In the genomic region with DNA sequence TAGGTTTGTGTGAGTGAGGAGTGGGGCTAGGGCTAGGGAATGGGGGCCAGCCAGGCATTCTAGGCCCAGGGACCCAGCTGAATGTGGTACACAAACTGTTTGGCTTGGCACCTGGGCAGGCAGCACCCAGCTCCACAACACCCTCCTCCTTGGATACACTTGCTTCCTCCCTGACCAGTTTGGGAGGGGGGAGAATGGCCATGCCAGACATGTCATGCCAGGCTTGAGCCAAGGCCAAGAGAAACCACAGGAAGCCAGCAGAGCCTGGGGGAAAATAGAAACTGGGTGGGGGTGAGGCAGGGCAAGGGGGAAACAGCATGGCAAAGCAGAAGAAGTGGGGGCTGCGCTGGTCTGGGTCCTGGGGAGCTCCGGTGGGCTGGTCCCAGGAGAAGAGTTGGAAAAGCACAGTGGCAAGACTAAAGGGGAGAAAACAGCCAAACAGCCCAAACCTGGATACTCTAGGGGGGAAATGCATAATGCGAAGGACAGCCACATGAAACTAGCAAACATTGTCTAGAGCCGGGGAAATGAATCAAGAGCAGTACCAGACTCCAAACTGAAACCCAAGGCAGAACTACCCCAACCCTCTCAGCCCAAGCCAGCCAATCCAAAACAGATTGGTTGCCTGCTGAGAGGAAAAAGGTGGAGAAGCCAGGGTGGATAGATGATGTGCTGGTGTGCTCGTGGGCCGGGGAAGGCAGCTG, we compare ENCODE assay signal across 20 cellular contexts. TPM values are rescaled to one million over a fixed set of nuclear protein-coding genes. Genes with fewer than 3 reads are reported as not detected.
DNase-seq lines count a peak whose midpoint lies in the region; ATAC-seq, FAIRE-seq and TF ChIP-seq lines count a peak whose summit lies in the region.
"Had no signal": no experiment of that assay in that cellular context is flagged by ENCODE, and none has a peak within 500 bp of the region (broad histone marks: within the 10 kb centered on the region; RNA-seq: fewer than 3 reads in every experiment).

No MANE protein-coding gene starts in this region.

- in situ Hi-C loops in ACHN (cut with HindIII; ENCODE audit: low pct_ligation_motif_present, low pct_unique_long_range_greater_than_20kb, low sequenced_read_pairs): no loop called here
- in situ Hi-C loops in brain microvascular endothelial cell (cut with HindIII; ENCODE audit: low pct_ligation_motif_present, low sequenced_read_pairs): no loop called here

- no peak for TF ChIP-seq EP300 in upper lobe of left lung (IDR thresholded peaks at IDR 0.05)

- peaks cover 1 to 6% of the 10 kb centered on the region in 2 donors for H3K4me1 Mint-ChIP-seq in natural killer cell treated with Interleukin-12 subunit alpha and Interleukin-12 subunit beta and Interleukin-15 and Interleukin-18, amount 100 ng/mL, for 72 hours (ENCODE audit: low read depth in 2 of 2)

- H3K27ac ChIP-seq in upper lobe of left lung (no peak overlapping the region), brain microvascular endothelial cell (no peak overlapping the region), small intestine (ENCODE audit: low read depth in 1 of 2, low read length in 1 of 2) (no peak overlapping the region)
- H3K27ac ChIP-seq: colonic mucosa, hepatocyte, left lung, Peyer's patch had no signal

- H3K9me3 ChIP-seq in upper lobe of left lung: no peaks in the 10 kb centered on the region
- no peaks in the 10 kb centered on the region for H3K9me3 ChIP-seq in small intestine (ENCODE audit: control insufficient read depth, low read depth)
- H3K9me3 ChIP-seq: colonic mucosa, left lung, Peyer's patch had no signal

- peaks cover 0 to under 1% of the 10 kb centered on the region in 2 donors for H3K27me3 Mint-ChIP-seq in natural killer cell treated with Interleukin-12 subunit alpha and Interleukin-12 subunit beta and Interleukin-15 and Interleukin-18, amount 100 ng/mL, for 72 hours

- ATAC-seq in natural killer cell treated with Interleukin-12 subunit alpha and Interleukin-12 subunit beta and Interleukin-15 and Interleukin-18, amount 100 ng/mL, for 72 hours: no peak
- no peak for ATAC-seq in GM21576 (IDR thresholded peaks at IDR 0.05; ENCODE audit: unreplicated experiment)
- no peak for ATAC-seq in upper lobe of left lung (ENCODE audit: low FRiP score in 2 of 2)
- ATAC-seq: left lung had no signal

- TF ChIP-seq CTCF in bronchial epithelial cell (IDR thresholded peaks at IDR 0.05; ENCODE audit: insufficient read depth, low read length, severe bottlenecking) (no peak), upper lobe of left lung (IDR thresholded peaks at IDR 0.05) (no peak), brain microvascular endothelial cell (IDR thresholded peaks at IDR 0.05; ENCODE audit: low read depth, low read length, missing control alignments) (no peak)

- H3K4me1 ChIP-seq in upper lobe of left lung (peaks cover 0 to 5% (median 0%) of the 10 kb centered on the region in 4 donors), small intestine (ENCODE audit: control insufficient read depth in 2 of 2, insufficient read depth in 1 of 2, low read depth in 1 of 2, low read length in 1 of 2) (no peaks in the 10 kb centered on the region)
- H3K4me1 ChIP-seq: colonic mucosa, left lung, Peyer's patch had no signal

- H3K4me3 ChIP-seq in bronchial epithelial cell (ENCODE audit: low read depth, low read length) (no peak overlapping the region), upper lobe of left lung (no peak overlapping the region), brain microvascular endothelial cell (ENCODE audit: low read depth, low read length) (no peak overlapping the region), small intestine (ENCODE audit: low read depth in 1 of 2, low read length in 2 of 2) (no peak overlapping the region)
- H3K4me3 ChIP-seq: colonic mucosa, hepatocyte, left lung, Peyer's patch had no signal

- H3K27me3 ChIP-seq in bronchial epithelial cell (ENCODE audit: control insufficient read depth, insufficient read depth, low read length) (no peaks in the 10 kb centered on the region), upper lobe of left lung (no peaks in the 10 kb centered on the region), brain microvascular endothelial cell (replicated peaks) (peaks cover 25% of the 10 kb centered on the region), small intestine (ENCODE audit: control insufficient read depth in 2 of 2, insufficient read depth in 2 of 2, low read length in 2 of 2) (no peaks in the 10 kb centered on the region)
- H3K27me3 ChIP-seq: colonic mucosa, hepatocyte, Peyer's patch had no signal

- peak; percentile 10 for DNase-seq in ACHN
- DNase-seq in NCI-H2029 (lab: John Stamatoyannopoulos, UW): peak; percentile 54
- DNase-seq in bronchial epithelial cell (ENCODE audit: low read depth): peak; percentile 42
- DNase-seq in natural killer cell treated with Interleukin-12 subunit alpha and Interleukin-12 subunit beta and Interleukin-15 and Interleukin-18, amount 100 ng/mL, for 72 hours (ENCODE audit: low spot score): peak; percentile 32
- no peak for DNase-seq in upper lobe of left lung
- DNase-seq in brain microvascular endothelial cell: no peak
- no peak for DNase-seq in small intestine
- DNase-seq: activated CD4-positive, alpha-beta T cell treated with anti-CD3 and anti-CD28 coated beads for 4 hours; activated T-cell treated with anti-CD3 and anti-CD28 coated beads, Interleukin-2, amount 50 U/mL, for 1 hour; colonic mucosa; DMS153; left lung; NCI-H1105; NCI-H446; nephron progenitor cell; stimulated activated naive CD4-positive, alpha-beta T cell treated with Interleukin-2 at 50 U/mL for 16 hours; T-helper 2 cell had no signal

- H3K36me3 Mint-ChIP-seq in natural killer cell treated with Interleukin-12 subunit alpha and Interleukin-12 subunit beta and Interleukin-15 and Interleukin-18, amount 100 ng/mL, for 72 hours: no peaks in the 10 kb centered on the region

- WGBS in upper lobe of left lung, 2 donors: 54% methylated on average over 6 of the region's 6 CpGs
- WGBS in small intestine, 3 donors: 68 to 92% (median 89%) methylated on average over 6 of the region's 6 CpGs

- no peak overlapping the region for H3K4me3 Mint-ChIP-seq in natural killer cell treated with Interleukin-12 subunit alpha and Interleukin-12 subunit beta and Interleukin-15 and Interleukin-18, amount 100 ng/mL, for 72 hours
- H3K4me3 Mint-ChIP-seq: nephron progenitor cell had no signal

- TF ChIP-seq POLR2A in upper lobe of left lung (IDR thresholded peaks at IDR 0.05): no peak

- H3K36me3 ChIP-seq in bronchial epithelial cell (ENCODE audit: control insufficient read depth, insufficient read depth, low read length): no peaks in the 10 kb centered on the region
- H3K36me3 ChIP-seq in upper lobe of left lung: no peaks in the 10 kb centered on the region
- H3K36me3 ChIP-seq in brain microvascular endothelial cell (replicated peaks): no peaks in the 10 kb centered on the region
- no peaks in the 10 kb centered on the region for H3K36me3 ChIP-seq in small intestine (ENCODE audit: control insufficient read depth in 2 of 2, insufficient read depth in 2 of 2, low read length in 2 of 2)
- H3K36me3 ChIP-seq: colonic mucosa, left lung, Peyer's patch had no signal

- FAIRE-seq in bronchial epithelial cell (lab: Jason Lieb, UNC) (no peak), small intestine (lab: Jason Lieb, UNC) (no peak)

- peak overlapping the region in 1 of 2 donors; percentile 19 for H3K27ac Mint-ChIP-seq in natural killer cell treated with Interleukin-12 subunit alpha and Interleukin-12 subunit beta and Interleukin-15 and Interleukin-18, amount 100 ng/mL, for 72 hours
- H3K27ac Mint-ChIP-seq: nephron progenitor cell had no signal

- H3K9me3 Mint-ChIP-seq in natural killer cell treated with Interleukin-12 subunit alpha and Interleukin-12 subunit beta and Interleukin-15 and Interleukin-18, amount 100 ng/mL, for 72 hours: no peaks in the 10 kb centered on the region
- H3K9me3 Mint-ChIP-seq: nephron progenitor cell had no signal

RNA-seq across cellular contexts. Expression of gene LGR6, which starts 47.9 kb away (rescaled TPM):
- under 0.01 TPM in 1 of 2 replicates, not detected in the other for total RNA-seq in bronchial epithelial cell
- 1 to 10 TPM; 5.8 to 5.9 TPM for total RNA-seq in natural killer cell treated with Interleukin-12 subunit alpha and Interleukin-12 subunit beta and Interleukin-15 and Interleukin-18, amount 100 ng/mL, for 72 hours
- 1 to 10 TPM in 3 of 6 donors, under 1 TPM in 3; 0.46 to 5.2 (median 1.1) TPM for total RNA-seq in upper lobe of left lung
- polyA plus RNA-seq in small intestine: 1 to 10 TPM in 1 of 3 donors, under 1 TPM in 1, not detected in 1; 0.27 to 1.0 TPM

Comparison
In these comparisons a context has a peak if more than half of its experiments do, and no peak if none do; other contexts are left out.
1. DNase-seq: peak in ACHN (single experiment), NCI-H2029 (single experiment), bronchial epithelial cell (single experiment) and natural killer cell treated with Interleukin-12 subunit alpha and Interleukin-12 subunit beta and Interleukin-15 and Interleukin-18, amount 100 ng/mL, for 72 hours (single experiment); none in upper lobe of left lung (0 of 2), brain microvascular endothelial cell (single experiment) and small intestine (single experiment).